ENCODE assay signal across 8 cellular contexts in the genomic region with DNA sequence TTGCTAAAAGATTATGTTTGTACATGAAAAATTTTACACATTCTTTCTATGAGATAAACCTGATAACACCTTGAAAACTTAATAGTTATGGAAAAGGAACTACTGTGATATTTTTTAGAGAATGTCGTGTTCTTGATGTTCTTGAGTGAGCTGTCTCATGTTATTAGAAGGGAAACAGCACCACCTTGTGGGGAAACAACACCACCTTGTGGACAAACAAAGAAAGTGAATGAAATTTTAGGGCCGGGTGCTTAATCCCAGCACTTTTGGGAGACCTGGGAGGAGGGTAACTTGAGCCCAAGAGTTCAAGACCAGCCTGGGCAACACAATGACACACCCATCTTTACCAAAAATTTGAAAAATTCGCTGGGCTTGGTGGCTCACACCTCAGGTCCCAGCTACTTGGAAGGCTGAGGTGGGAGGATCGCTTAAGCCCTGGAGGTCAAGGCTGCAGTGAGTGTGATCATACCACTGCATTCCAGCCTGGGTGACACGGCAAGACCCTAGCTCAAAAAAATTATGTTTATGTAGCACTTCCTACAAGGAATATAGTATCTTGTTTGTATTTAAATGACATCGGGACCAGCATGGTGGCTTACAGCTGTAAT. TPM values are rescaled to one million over a fixed set of nuclear protein-coding genes. Genes with fewer than 3 reads are reported as not detected.
DNase-seq lines count a peak whose midpoint lies in the region; ATAC-seq and TF ChIP-seq lines count a peak whose summit lies in the region.
"Not testable (repeated sequence)": the region's sequence is repeated elsewhere in the genome, so short reads cannot be mapped to it uniquely, and the experiment has no call there.

No MANE protein-coding gene starts in this region.

- not testable (repeated sequence) for H3K4me1 Mint-ChIP-seq in CD8-positive, alpha-beta memory T cell; activated naive CD4-positive, alpha-beta T cell treated with anti-CD3 and anti-CD28 coated beads for 36 hours (ENCODE audit: low read depth); mesothelial cell of epicardium

- not testable (repeated sequence) for H3K4me3 Mint-ChIP-seq in CD8-positive, alpha-beta memory T cell; activated naive CD4-positive, alpha-beta T cell treated with anti-CD3 and anti-CD28 coated beads for 36 hours; mesothelial cell of epicardium

- ATAC-seq in GM19452 (IDR thresholded peaks at IDR 0.05; ENCODE audit: unreplicated experiment): peak; percentile 77
- ATAC-seq in HG03196 (IDR thresholded peaks at IDR 0.05; ENCODE audit: unreplicated experiment): peak; percentile 83

- H3K27ac Mint-ChIP-seq in CD8-positive, alpha-beta memory T cell; activated naive CD4-positive, alpha-beta T cell treated with anti-CD3 and anti-CD28 coated beads for 36 hours; mesothelial cell of epicardium: not testable (repeated sequence)

- H3K9me3 Mint-ChIP-seq in CD8-positive, alpha-beta memory T cell; activated naive CD4-positive, alpha-beta T cell treated with anti-CD3 and anti-CD28 coated beads for 36 hours: not testable (repeated sequence)
- peaks cover 13% of the 10 kb centered on the region for H3K9me3 Mint-ChIP-seq in mesothelial cell of epicardium

- not testable (repeated sequence) for H3K36me3 ChIP-seq in CD8-positive, alpha-beta memory T cell (ENCODE audit: insufficient read depth, low read length); SJCRH30

- not testable (repeated sequence) for H3K4me1 ChIP-seq in CD8-positive, alpha-beta memory T cell (ENCODE audit: insufficient read depth, low read length); SJCRH30

- not testable (repeated sequence) for H3K9me3 ChIP-seq in CD8-positive, alpha-beta memory T cell (ENCODE audit: low read length); SJCRH30 (replicated peaks)

- H3K4me3 ChIP-seq in CD8-positive, alpha-beta memory T cell (ENCODE audit: low read length); SJCRH30; fibroblast of pulmonary artery (replicated peaks; ENCODE audit: low read depth, low read length): not testable (repeated sequence)

- CTCF ChIA-PET in CD8-positive, alpha-beta memory T cell (lab: Charles Lee): interaction anchor here (1.4 kb wide), 1 partner anchor 34 kb away, joined by 4 read pairs; no protein-coding TSS in a partner anchor
- CTCF ChIA-PET in activated naive CD4-positive, alpha-beta T cell treated with anti-CD3 and anti-CD28 coated beads for 36 hours (lab: Charles Lee): interaction anchor here (0.5 to 1.5 kb wide), 6 partner anchors 47 to 1348 kb away, joined by 3 to 4 read pairs (median 3); no protein-coding TSS in a partner anchor

- not testable (repeated sequence) for H3K27me3 Mint-ChIP-seq in CD8-positive, alpha-beta memory T cell; mesothelial cell of epicardium (ENCODE audit: low read depth)
- peaks cover 12% of the 10 kb centered on the region for H3K27me3 Mint-ChIP-seq in activated naive CD4-positive, alpha-beta T cell treated with anti-CD3 and anti-CD28 coated beads for 36 hours (ENCODE audit: low read depth)

- H3K27me3 ChIP-seq in CD8-positive, alpha-beta memory T cell (ENCODE audit: insufficient read depth, low read length, poor library complexity, severe bottlenecking); SJCRH30: not testable (repeated sequence)

- H3K36me3 Mint-ChIP-seq in CD8-positive, alpha-beta memory T cell; activated naive CD4-positive, alpha-beta T cell treated with anti-CD3 and anti-CD28 coated beads for 36 hours (ENCODE audit: low read depth); mesothelial cell of epicardium: not testable (repeated sequence)

- TF ChIP-seq CTCF in fibroblast of pulmonary artery (IDR thresholded peaks at IDR 0.05; ENCODE audit: low read length, missing control alignments) (peak; percentile 63), mesothelial cell of epicardium (IDR thresholded peaks at IDR 0.05; ENCODE audit: unreplicated experiment) (peak; percentile 54)

- POLR2A ChIA-PET in CD8-positive, alpha-beta memory T cell (lab: Charles Lee): not testable (repeated sequence)

- DNase-seq in CD8-positive, alpha-beta memory T cell: peak in 4 of 5 donors; percentile 6 to 56 (median 28)
- DNase-seq in SJCRH30: peak; percentile 40 to 67
- DNase-seq in activated naive CD4-positive, alpha-beta T cell treated with anti-CD3 and anti-CD28 coated beads for 36 hours: peak; percentile 63
- DNase-seq in fibroblast of pulmonary artery (ENCODE audit: low read depth): peak; percentile 79
- peak in 1 of 2 experiments; percentile 42 for DNase-seq in mesothelial cell of epicardium (ENCODE audit: low spot score in 2 of 2, unreplicated experiment in 2 of 2)
- peak; percentile 11 to 28 (median 20) for DNase-seq in stimulated activated CD4-positive, alpha-beta T cell treated with anti-CD3 and anti-CD28 coated beads, TNF-alpha, amount 100 ng/mL, for 48 hours (ENCODE audit: low read depth in 3 of 3)

- H3K27ac ChIP-seq in CD8-positive, alpha-beta memory T cell (ENCODE audit: low read depth, low read length); SJCRH30: not testable (repeated sequence)

- intact Hi-C loops in activated naive CD4-positive, alpha-beta T cell treated with anti-CD3 and anti-CD28 coated beads for 36 hours (cut with micrococcal nuclease): loop anchor here (10.0 kb wide), 1 partner anchor 110 kb away; no protein-coding TSS in a partner anchor

RNA-seq across cellular contexts. Expression of a gene that starts 36.1 kb away (rescaled TPM):
- 10 to 100 TPM; 56.0 to 64.3 TPM for total RNA-seq in CD8-positive, alpha-beta memory T cell
- 59.0 TPM for polyA plus RNA-seq in CD8-positive, alpha-beta memory T cell
- total RNA-seq in SJCRH30 (2014; rRNA removed; shearing (Covaris generic)): 32.0 and 33.8 TPM in 2 replicates
- total RNA-seq in activated naive CD4-positive, alpha-beta T cell treated with anti-CD3 and anti-CD28 coated beads for 36 hours: 10 to 100 TPM; 47.7 to 51.9 TPM
- total RNA-seq in mesothelial cell of epicardium: 30.5 to 37.2 TPM (median 37.0 TPM) in 3 replicates
